ENCODE assay signal across 26 cellular contexts in genomic region chr10:48548531-48549135, GRCh38. TPM values are rescaled to one million over a fixed set of nuclear protein-coding genes. Genes with fewer than 3 reads are reported as not detected.
"Had no signal": no experiment of that assay in that cellular context is flagged by ENCODE, and none has a peak within 500 bp of the region (broad histone marks: within the 10 kb centered on the region; RNA-seq: fewer than 3 reads in every experiment).

No MANE protein-coding gene starts in this region.

- H3K4me3 Mint-ChIP-seq: activated T-cell treated with anti-CD3 and anti-CD28 coated beads, Interleukin-2, amount 50 U/mL, for 24 hours; natural killer cell; stimulated activated naive CD8-positive, alpha-beta T cell treated with anti-CD3 and anti-CD28 coated beads, Interleukin-15, Interleukin-2, amounts not matched to agents 100 ng/mL and 50 ng/mL, for 24 hours had no signal

- H3K27ac ChIP-seq: epithelial cell of prostate, esophagus squamous epithelium, left lung, lower lobe of right lung, skin epidermis, thyroid gland, upper lobe of left lung, VCaP had no signal

- H3K4me3 ChIP-seq: esophagus squamous epithelium, left lung, lower lobe of right lung, skin epidermis, thyroid gland, upper lobe of left lung had no signal

- H3K4me1 Mint-ChIP-seq: natural killer cell had no signal

- H3K27me3 ChIP-seq: esophagus squamous epithelium, left lung, thyroid gland, upper lobe of left lung had no signal

- H3K9me3 Mint-ChIP-seq: activated T-cell treated with anti-CD3 and anti-CD28 coated beads, Interleukin-2, amount 50 U/mL, for 24 hours; natural killer cell; stimulated activated naive CD8-positive, alpha-beta T cell treated with anti-CD3 and anti-CD28 coated beads, Interleukin-15, Interleukin-2, amounts not matched to agents 100 ng/mL and 50 ng/mL, for 24 hours had no signal

- H3K27me3 Mint-ChIP-seq: activated T-cell treated with anti-CD3 and anti-CD28 coated beads, Interleukin-2, amount 50 U/mL, for 24 hours; stimulated activated naive CD8-positive, alpha-beta T cell treated with anti-CD3 and anti-CD28 coated beads, Interleukin-15, Interleukin-2, amounts not matched to agents 100 ng/mL and 50 ng/mL, for 24 hours had no signal

- DNase-seq: activated CD4-positive, alpha-beta T cell treated with anti-CD3 and anti-CD28 coated beads for 4 hours; activated CD4-positive, alpha-beta T cell treated with anti-CD3 and anti-CD28 coated beads, Interleukin-2, amount 50 U/mL, for 4 hours; activated CD8-positive, alpha-beta memory T cell treated with anti-CD3 and anti-CD28 coated beads for 24 hours; activated gamma-delta T cell; activated naive CD4-positive, alpha-beta T cell treated with anti-CD3 and anti-CD28 coated beads, Interleukin-2, amount 50 U/mL, for 16 hours; activated T-cell treated with anti-CD3 and anti-CD28 coated beads, Interleukin-2, amount 50 U/mL, for 24 hours; amniotic stem cell; central memory CD4-positive, alpha-beta T cell; dermis blood vessel endothelial cell; effector CD4-positive, alpha-beta T cell; esophagus squamous epithelium; foreskin melanocyte; left lung; lower lobe of right lung; mesendoderm; natural killer cell; stimulated activated CD4-positive, alpha-beta T cell treated with anti-CD3 and anti-CD28 coated beads, Interleukin-12 subunit alpha, Interleukin-12 subunit beta, amount 100 ng/mL, for 4 hours; stimulated activated CD4-positive, alpha-beta T cell treated with anti-CD3 and anti-CD28 coated beads, Interleukin-4, amount 100 ng/mL, for 1 hour; T-helper 9 cell had no signal

- H3K36me3 Mint-ChIP-seq: natural killer cell had no signal

- H3K36me3 ChIP-seq: esophagus squamous epithelium, left lung, lower lobe of right lung, thyroid gland, upper lobe of left lung had no signal

- H3K9me3 ChIP-seq: esophagus squamous epithelium, left lung, lower lobe of right lung, thyroid gland, upper lobe of left lung had no signal

- H3K4me1 ChIP-seq: lower lobe of right lung, upper lobe of left lung had no signal

- H3K27ac Mint-ChIP-seq: activated T-cell treated with anti-CD3 and anti-CD28 coated beads, Interleukin-2, amount 50 U/mL, for 24 hours; natural killer cell; stimulated activated naive CD8-positive, alpha-beta T cell treated with anti-CD3 and anti-CD28 coated beads, Interleukin-15, Interleukin-2, amounts not matched to agents 100 ng/mL and 50 ng/mL, for 24 hours had no signal

RNA-seq across cellular contexts. Expression of gene ARHGAP22, which starts 56.2 kb away (rescaled TPM):
- total RNA-seq: T-helper 1 cell treated with Interleukin-12 subunit alpha and Interleukin-12 subunit beta and Interleukin-4 antibody, amounts not matched to agents 30 ng/mL and 1 ng/mL, for 36 hours had no signal
